Comparison of ENCODE assay signal across 17 cellular contexts in the genomic region with DNA sequence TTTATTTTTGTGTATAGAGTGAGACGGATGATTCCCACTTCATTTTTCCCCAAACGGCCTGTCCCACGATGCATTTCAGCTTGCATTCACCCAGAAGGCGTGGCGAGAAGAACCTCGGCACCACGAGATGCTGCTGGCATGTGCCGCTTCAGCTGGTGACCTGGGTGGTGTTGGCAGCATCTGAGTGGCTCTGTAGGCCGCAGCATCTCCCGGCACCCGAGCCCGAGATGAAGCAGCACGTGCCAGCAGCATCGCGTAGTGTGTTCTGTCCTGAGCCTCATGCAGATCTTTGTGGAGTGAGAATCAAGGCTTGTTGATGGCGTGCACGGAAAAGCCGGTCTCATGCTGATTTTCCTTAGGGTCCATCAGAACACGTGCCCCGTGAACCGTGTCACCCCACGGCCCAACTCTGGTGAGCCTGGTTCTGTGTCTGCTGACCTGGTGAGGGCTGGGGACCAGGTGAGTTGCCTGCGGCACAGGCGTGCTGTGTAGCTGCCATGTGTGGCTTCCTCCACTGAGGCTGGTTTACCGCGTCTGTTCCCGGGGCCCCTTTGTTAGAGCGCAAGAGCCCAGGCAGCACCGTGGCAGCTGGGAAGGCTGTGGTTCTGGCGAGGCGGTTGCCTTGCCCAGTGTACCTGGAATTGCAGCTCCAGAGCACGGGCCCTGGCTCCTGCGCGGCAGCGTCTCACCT. TPM values are rescaled to one million over a fixed set of nuclear protein-coding genes. Genes with fewer than 3 reads are reported as not detected.
A peak's percentile ranks its signal among the peaks of the same experiment; 100 is the strongest.
DNase-seq lines count a peak whose midpoint lies in the region; ATAC-seq and TF ChIP-seq lines count a peak whose summit lies in the region.
"Had no signal": no experiment of that assay in that cellular context is flagged by ENCODE, and none has a peak within 500 bp of the region (broad histone marks: within the 10 kb centered on the region; RNA-seq: fewer than 3 reads in every experiment).

No MANE protein-coding gene starts in this region.

- peaks cover 21 to 73% (median 50%) of the 10 kb centered on the region in 11 experiments for H3K36me3 ChIP-seq in BLaER1 treated with 17β-estradiol and CSF1 and Interleukin-3, amounts not matched to agents 10 nM and 100 nM
- peaks cover 15% of the 10 kb centered on the region for H3K36me3 ChIP-seq in left ventricle myocardium inferior

- DNase-seq in WTC11 (ENCODE audit: low spot score) (no peak), left ventricle myocardium inferior (peak; percentile 11), osteocyte (ENCODE audit: extremely low spot score, unreplicated experiment) (no peak), SW 1271 (lab: John Stamatoyannopoulos, UW) (no peak)
- no peak for DNase-seq in activated CD4-positive, CD25-positive, alpha-beta regulatory T cell treated with anti-CD3 and anti-CD28 coated beads, Interleukin-2, amount 50 U/mL, for 72 hours
- no peak for DNase-seq in NK-92 treated with Interleukin-12 subunit alpha and Interleukin-12 subunit beta, amount 100 ng/mL, for 24 hours (lab: John Stamatoyannopoulos, UW)
- DNase-seq in activated CD8-positive, alpha-beta memory T cell treated with anti-CD3 and anti-CD28 coated beads, Interleukin-2, amount 50 U/mL, for 4 hours: no peak
- DNase-seq: CD8-positive, alpha-beta memory T cell; GF-D8; GM23248; NCI-H1436 treated with DMSO at 0.1 percent for 48 hours; NCI-H2081; NCI-H226; NCI-H69; PC-3 had no signal

- H3K9ac ChIP-seq in BLaER1 treated with 17β-estradiol and CSF1 and Interleukin-3, amounts not matched to agents 10 nM and 100 nM: peak overlapping the region in 4 of 11 experiments; percentile 8 to 72 (median 52); a peak in 7 of 22 replicates
- H3K9ac ChIP-seq: GM23248 had no signal

- H3K4me1 ChIP-seq in BLaER1 treated with 17β-estradiol and CSF1 and Interleukin-3, amounts not matched to agents 10 nM and 100 nM: peaks cover 75 to 92% (median 90%) of the 10 kb centered on the region in 10 experiments
- peaks cover 94% of the 10 kb centered on the region for H3K4me1 ChIP-seq in left ventricle myocardium inferior

- CTCF ChIA-PET in WTC11 (lab: Charles Lee): interaction anchor here (0.5 to 0.7 kb wide), 2 partner anchors 64 to 146 kb away, joined by 3 to 4 read pairs; no protein-coding TSS in a partner anchor

- H3K9me3 Mint-ChIP-seq in WTC11 (no peaks in the 10 kb centered on the region), osteocyte (ENCODE audit: unreplicated experiment) (no peaks in the 10 kb centered on the region)
- H3K9me3 Mint-ChIP-seq: CD8-positive, alpha-beta memory T cell had no signal

- no peak for ATAC-seq in WTC11
- ATAC-seq: PC-3 had no signal

- TF ChIP-seq CTCF in WTC11 (IDR thresholded peaks at IDR 0.05) (no peak), left ventricle myocardium inferior (IDR thresholded peaks at IDR 0.05; ENCODE audit: borderline replicate concordance) (no peak), osteocyte (IDR thresholded peaks at IDR 0.05) (no peak)

- H4K20me1 ChIP-seq in BLaER1 treated with 17β-estradiol and CSF1 and Interleukin-3, amounts not matched to agents 10 nM and 100 nM: peaks cover 93 to 100% (median 100%) of the 10 kb centered on the region in 11 experiments

- H3K27me3 Mint-ChIP-seq in WTC11 (ENCODE audit: low read depth) (no peaks in the 10 kb centered on the region), osteocyte (ENCODE audit: unreplicated experiment) (no peaks in the 10 kb centered on the region)
- H3K27me3 Mint-ChIP-seq: B cell had no signal

- H3K27ac Mint-ChIP-seq in WTC11 (peak overlapping the region; percentile 60; the same call in 1 of the 2 replicates), osteocyte (ENCODE audit: unreplicated experiment) (peak overlapping the region; percentile 13)
- H3K27ac Mint-ChIP-seq: B cell had no signal

- H3K27ac ChIP-seq in BLaER1 treated with 17β-estradiol and CSF1 and Interleukin-3, amounts not matched to agents 10 nM and 100 nM: peak overlapping the region in 2 of 11 experiments; percentile 5 to 42; a peak in 3 of 22 replicates
- H3K27ac ChIP-seq in left ventricle myocardium inferior (replicated peaks): peak overlapping the region; percentile 89
- H3K27ac ChIP-seq: GM23248 had no signal

- peak overlapping the region in 3 of 10 experiments; percentile 15 to 49 (median 41); a peak in 5 of 20 replicates for H3K4me3 ChIP-seq in BLaER1 treated with 17β-estradiol and CSF1 and Interleukin-3, amounts not matched to agents 10 nM and 100 nM
- H3K4me3 ChIP-seq in left ventricle myocardium inferior: no peak overlapping the region
- H3K4me3 ChIP-seq: GM23248 had no signal

- peaks cover 21% of the 10 kb centered on the region for H3K36me3 Mint-ChIP-seq in WTC11
- H3K36me3 Mint-ChIP-seq in osteocyte (ENCODE audit: unreplicated experiment): peaks cover 19% of the 10 kb centered on the region

- no peaks in the 10 kb centered on the region for H3K9me3 ChIP-seq in BLaER1 treated with 17β-estradiol and CSF1 and Interleukin-3, amounts not matched to agents 10 nM and 100 nM (replicated peaks in 1 of 11)
- no peaks in the 10 kb centered on the region for H3K9me3 ChIP-seq in left ventricle myocardium inferior (replicated peaks)

- H3K4me1 Mint-ChIP-seq in WTC11: no peaks in the 10 kb centered on the region; the same call in 1 of the 2 replicates
- H3K4me1 Mint-ChIP-seq in osteocyte (ENCODE audit: unreplicated experiment): peaks cover 67% of the 10 kb centered on the region

- H3K4me3 Mint-ChIP-seq in WTC11: no peak overlapping the region
- no peak overlapping the region for H3K4me3 Mint-ChIP-seq in osteocyte (ENCODE audit: unreplicated experiment)
- H3K4me3 Mint-ChIP-seq: B cell; CD8-positive, alpha-beta memory T cell had no signal

- peak overlapping the region; percentile 56 to 97 (median 90) for H3K4me2 ChIP-seq in BLaER1 treated with 17β-estradiol and CSF1 and Interleukin-3, amounts not matched to agents 10 nM and 100 nM

- POLR2A ChIA-PET in WTC11 (lab: Charles Lee): no interaction called here

- peaks cover 0 to 100% (median 6%) of the 10 kb centered on the region in 11 experiments; a peak in 10 of 22 replicates for H3K27me3 ChIP-seq in BLaER1 treated with 17β-estradiol and CSF1 and Interleukin-3, amounts not matched to agents 10 nM and 100 nM
- H3K27me3 ChIP-seq in left ventricle myocardium inferior (ENCODE audit: low read depth): no peaks in the 10 kb centered on the region

- intact Hi-C loops in left ventricle myocardium inferior (cut with micrococcal nuclease): no loop called here

TF ChIP-seq in WTC11, 78 proteins besides CTCF, POLR2A, EP300 and RAD21 (continues in another document):
- TF ChIP-seq ZSCAN18 (CRISPR knock-in tag; IDR thresholded peaks at IDR 0.05) (no peak), EMX1 (CRISPR knock-in tag; IDR thresholded peaks at IDR 0.05) (no peak), ZNF263 (CRISPR knock-in tag; IDR thresholded peaks at IDR 0.05; ENCODE audit: low read depth) (no peak), ZNF423 (CRISPR knock-in tag; IDR thresholded peaks at IDR 0.05) (no peak), SOX15 (CRISPR knock-in tag; IDR thresholded peaks at IDR 0.05) (no peak), NFE2L1 (CRISPR knock-in tag; IDR thresholded peaks at IDR 0.05) (no peak), SP1 (CRISPR knock-in tag; conservative IDR thresholded peaks at IDR 0.05) (no peak), NFYB (CRISPR knock-in tag; conservative IDR thresholded peaks at IDR 0.05; ENCODE audit: low read depth) (no peak), ETV6 (CRISPR knock-in tag; IDR thresholded peaks at IDR 0.05) (no peak), ARID4B (CRISPR knock-in tag; IDR thresholded peaks at IDR 0.05; ENCODE audit: borderline replicate concordance) (no peak), MYBL2 (CRISPR knock-in tag; IDR thresholded peaks at IDR 0.05) (no peak), HMGA2 (CRISPR knock-in tag; IDR thresholded peaks at IDR 0.05) (no peak)

RNA-seq across cellular contexts. Expression of gene SLX9, which starts 16.7 kb away (rescaled TPM):
- total RNA-seq in WTC11 (2021) (72.8 to 81.0 TPM (median 77.2 TPM) in 3 replicates), left ventricle myocardium inferior (70.7 TPM), osteocyte (30.4 and 33.1 TPM in 2 replicates)

RNA-seq across cellular contexts. Expression of gene ITGB2, which starts 35.8 kb away (rescaled TPM):
- 1.0 to 1.5 TPM (median 1.5 TPM) in 3 replicates for total RNA-seq in WTC11 (2021)
- 18.6 TPM for total RNA-seq in left ventricle myocardium inferior
- total RNA-seq in osteocyte: 0.62 and 1.1 TPM in 2 replicates
